ENCODE assay signal across 2 cellular contexts in genomic region chr1:30755334-30755733, GRCh38.
TF ChIP-seq lines count a peak whose summit lies in the region.

No MANE protein-coding gene starts in this region.

TF ChIP-seq in liver, 16 proteins besides CTCF, POLR2A, EP300 and RAD21:
- TF ChIP-seq FOXA2 (IDR thresholded peaks at IDR 0.05): no peak
- TF ChIP-seq HNF4G (IDR thresholded peaks at IDR 0.05): no peak
- no peak for TF ChIP-seq HNF4A (conservative IDR thresholded peaks at IDR 0.05)
- TF ChIP-seq EGR1 (IDR thresholded peaks at IDR 0.05; ENCODE audit: low read depth in 2 of 2): no peak
- TF ChIP-seq FOXA1 (IDR thresholded peaks at IDR 0.05): no peak
- no peak for TF ChIP-seq RXRA (IDR thresholded peaks at IDR 0.05)
- TF ChIP-seq, protein P1, sequence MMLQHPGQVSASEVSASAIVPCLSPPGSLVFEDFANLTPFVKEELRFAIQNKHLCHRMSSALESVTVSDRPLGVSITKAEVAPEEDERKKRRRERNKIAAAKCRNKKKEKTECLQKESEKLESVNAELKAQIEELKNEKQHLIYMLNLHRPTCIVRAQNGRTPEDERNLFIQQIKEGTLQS (IDR thresholded peaks at IDR 0.05): no peak
- no peak for TF ChIP-seq ZBTB33 (IDR thresholded peaks at IDR 0.05)
- TF ChIP-seq JUND (IDR thresholded peaks at IDR 0.05): no peak
- no peak for TF ChIP-seq SP1 (IDR thresholded peaks at IDR 0.05)
- no peak for TF ChIP-seq TAF1 (conservative IDR thresholded peaks at IDR 0.05)
- no peak for TF ChIP-seq NR2F2 (IDR thresholded peaks at IDR 0.05)
- TF ChIP-seq YY1 (IDR thresholded peaks at IDR 0.05): no peak

TF ChIP-seq in HepG2, 621 proteins besides CTCF, POLR2A, EP300 and RAD21:
- TF ChIP-seq, protein P2, sequence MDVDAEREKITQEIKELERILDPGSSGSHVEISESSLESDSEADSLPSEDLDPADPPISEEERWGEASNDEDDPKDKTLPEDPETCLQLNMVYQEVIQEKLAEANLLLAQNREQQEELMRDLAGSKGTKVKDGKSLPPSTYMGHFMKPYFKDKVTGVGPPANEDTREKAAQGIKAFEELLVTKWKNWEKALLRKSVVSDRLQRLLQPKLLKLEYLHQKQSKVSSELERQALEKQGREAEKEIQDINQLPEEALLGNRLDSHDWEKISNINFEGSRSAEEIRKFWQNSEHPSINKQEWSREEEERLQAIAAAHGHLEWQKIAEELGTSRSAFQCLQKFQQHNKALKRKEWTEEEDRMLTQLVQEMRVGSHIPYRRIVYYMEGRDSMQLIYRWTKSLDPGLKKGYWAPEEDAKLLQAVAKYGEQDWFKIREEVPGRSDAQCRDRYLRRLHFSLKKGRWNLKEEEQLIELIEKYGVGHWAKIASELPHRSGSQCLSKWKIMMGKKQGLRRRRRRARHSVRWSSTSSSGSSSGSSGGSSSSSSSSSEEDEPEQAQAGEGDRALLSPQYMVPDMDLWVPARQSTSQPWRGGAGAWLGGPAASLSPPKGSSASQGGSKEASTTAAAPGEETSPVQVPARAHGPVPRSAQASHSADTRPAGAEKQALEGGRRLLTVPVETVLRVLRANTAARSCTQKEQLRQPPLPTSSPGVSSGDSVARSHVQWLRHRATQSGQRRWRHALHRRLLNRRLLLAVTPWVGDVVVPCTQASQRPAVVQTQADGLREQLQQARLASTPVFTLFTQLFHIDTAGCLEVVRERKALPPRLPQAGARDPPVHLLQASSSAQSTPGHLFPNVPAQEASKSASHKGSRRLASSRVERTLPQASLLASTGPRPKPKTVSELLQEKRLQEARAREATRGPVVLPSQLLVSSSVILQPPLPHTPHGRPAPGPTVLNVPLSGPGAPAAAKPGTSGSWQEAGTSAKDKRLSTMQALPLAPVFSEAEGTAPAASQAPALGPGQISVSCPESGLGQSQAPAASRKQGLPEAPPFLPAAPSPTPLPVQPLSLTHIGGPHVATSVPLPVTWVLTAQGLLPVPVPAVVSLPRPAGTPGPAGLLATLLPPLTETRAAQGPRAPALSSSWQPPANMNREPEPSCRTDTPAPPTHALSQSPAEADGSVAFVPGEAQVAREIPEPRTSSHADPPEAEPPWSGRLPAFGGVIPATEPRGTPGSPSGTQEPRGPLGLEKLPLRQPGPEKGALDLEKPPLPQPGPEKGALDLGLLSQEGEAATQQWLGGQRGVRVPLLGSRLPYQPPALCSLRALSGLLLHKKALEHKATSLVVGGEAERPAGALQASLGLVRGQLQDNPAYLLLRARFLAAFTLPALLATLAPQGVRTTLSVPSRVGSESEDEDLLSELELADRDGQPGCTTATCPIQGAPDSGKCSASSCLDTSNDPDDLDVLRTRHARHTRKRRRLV (CRISPR knock-in tag; IDR thresholded peaks at IDR 0.05): no peak
- TF ChIP-seq POGK (CRISPR knock-in tag; conservative IDR thresholded peaks at IDR 0.05): no peak
- TF ChIP-seq JDP2 (CRISPR knock-in tag; IDR thresholded peaks at IDR 0.05; ENCODE audit: borderline replicate concordance): no peak
- TF ChIP-seq, protein P3, sequence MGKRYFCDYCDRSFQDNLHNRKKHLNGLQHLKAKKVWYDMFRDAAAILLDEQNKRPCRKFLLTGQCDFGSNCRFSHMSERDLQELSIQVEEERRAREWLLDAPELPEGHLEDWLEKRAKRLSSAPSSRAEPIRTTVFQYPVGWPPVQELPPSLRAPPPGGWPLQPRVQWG (CRISPR knock-in tag; IDR thresholded peaks at IDR 0.05; ENCODE audit: borderline replicate concordance, low read depth): no peak
- TF ChIP-seq ZNF232 (CRISPR knock-in tag; IDR thresholded peaks at IDR 0.05; ENCODE audit: borderline replicate concordance): no peak
- TF ChIP-seq MLX (CRISPR knock-in tag; IDR thresholded peaks at IDR 0.05): no peak
- no peak for TF ChIP-seq DZIP1 (CRISPR knock-in tag; IDR thresholded peaks at IDR 0.05)
- TF ChIP-seq, protein P4, sequence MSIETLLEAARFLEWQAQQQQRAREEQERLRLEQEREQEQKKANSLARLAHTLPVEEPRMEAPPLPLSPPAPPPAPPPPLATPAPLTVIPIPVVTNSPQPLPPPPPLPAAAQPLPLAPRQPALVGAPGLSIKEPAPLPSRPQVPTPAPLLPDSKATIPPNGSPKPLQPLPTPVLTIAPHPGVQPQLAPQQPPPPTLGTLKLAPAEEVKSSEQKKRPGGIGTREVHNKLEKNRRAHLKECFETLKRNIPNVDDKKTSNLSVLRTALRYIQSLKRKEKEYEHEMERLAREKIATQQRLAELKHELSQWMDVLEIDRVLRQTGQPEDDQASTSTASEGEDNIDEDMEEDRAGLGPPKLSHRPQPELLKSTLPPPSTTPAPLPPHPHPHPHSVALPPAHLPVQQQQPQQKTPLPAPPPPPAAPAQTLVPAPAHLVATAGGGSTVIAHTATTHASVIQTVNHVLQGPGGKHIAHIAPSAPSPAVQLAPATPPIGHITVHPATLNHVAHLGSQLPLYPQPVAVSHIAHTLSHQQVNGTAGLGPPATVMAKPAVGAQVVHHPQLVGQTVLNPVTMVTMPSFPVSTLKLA (IDR thresholded peaks at IDR 0.05): no peak
- TF ChIP-seq, protein P5, sequence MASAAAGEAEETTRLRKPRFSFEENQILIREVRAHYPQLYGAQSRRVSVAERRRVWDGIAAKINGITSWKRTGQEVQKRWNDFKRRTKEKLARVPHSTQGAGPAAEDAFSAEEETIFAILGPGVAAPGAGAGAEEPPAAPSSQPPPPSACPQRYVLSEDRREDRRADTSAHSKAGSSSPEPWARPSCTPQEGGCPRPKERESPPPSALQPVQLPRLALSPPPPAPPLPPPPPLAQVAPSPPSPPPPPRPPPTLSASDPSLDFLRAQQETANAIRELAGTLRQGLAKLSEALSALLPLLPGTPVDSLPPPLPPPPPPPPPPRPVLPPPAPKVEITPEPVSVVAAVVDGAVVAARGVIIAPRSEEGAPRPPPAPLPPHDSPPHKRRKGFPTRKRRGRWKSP (CRISPR knock-in tag; IDR thresholded peaks at IDR 0.05): no peak
- TF ChIP-seq ZBTB1 (CRISPR knock-in tag; IDR thresholded peaks at IDR 0.05; ENCODE audit: borderline replicate concordance): no peak
- no peak for TF ChIP-seq RBFOX2 (IDR thresholded peaks at IDR 0.05; ENCODE audit: low read depth, low read length)
- no peak for TF ChIP-seq ZZZ3 (CRISPR knock-in tag; IDR thresholded peaks at IDR 0.05; ENCODE audit: borderline replicate concordance)
- no peak for TF ChIP-seq ZNF484 (CRISPR knock-in tag; IDR thresholded peaks at IDR 0.05; ENCODE audit: borderline replicate concordance, low read depth)
- no peak for TF ChIP-seq PTBP1 (IDR thresholded peaks at IDR 0.05; ENCODE audit: low read depth, low read length, poor library complexity, severe bottlenecking)
- no peak for TF ChIP-seq ZBTB4 (CRISPR knock-in tag; IDR thresholded peaks at IDR 0.05; ENCODE audit: borderline replicate concordance)
